8 cellular contexts compared by ENCODE assay signal in the genomic region with DNA sequence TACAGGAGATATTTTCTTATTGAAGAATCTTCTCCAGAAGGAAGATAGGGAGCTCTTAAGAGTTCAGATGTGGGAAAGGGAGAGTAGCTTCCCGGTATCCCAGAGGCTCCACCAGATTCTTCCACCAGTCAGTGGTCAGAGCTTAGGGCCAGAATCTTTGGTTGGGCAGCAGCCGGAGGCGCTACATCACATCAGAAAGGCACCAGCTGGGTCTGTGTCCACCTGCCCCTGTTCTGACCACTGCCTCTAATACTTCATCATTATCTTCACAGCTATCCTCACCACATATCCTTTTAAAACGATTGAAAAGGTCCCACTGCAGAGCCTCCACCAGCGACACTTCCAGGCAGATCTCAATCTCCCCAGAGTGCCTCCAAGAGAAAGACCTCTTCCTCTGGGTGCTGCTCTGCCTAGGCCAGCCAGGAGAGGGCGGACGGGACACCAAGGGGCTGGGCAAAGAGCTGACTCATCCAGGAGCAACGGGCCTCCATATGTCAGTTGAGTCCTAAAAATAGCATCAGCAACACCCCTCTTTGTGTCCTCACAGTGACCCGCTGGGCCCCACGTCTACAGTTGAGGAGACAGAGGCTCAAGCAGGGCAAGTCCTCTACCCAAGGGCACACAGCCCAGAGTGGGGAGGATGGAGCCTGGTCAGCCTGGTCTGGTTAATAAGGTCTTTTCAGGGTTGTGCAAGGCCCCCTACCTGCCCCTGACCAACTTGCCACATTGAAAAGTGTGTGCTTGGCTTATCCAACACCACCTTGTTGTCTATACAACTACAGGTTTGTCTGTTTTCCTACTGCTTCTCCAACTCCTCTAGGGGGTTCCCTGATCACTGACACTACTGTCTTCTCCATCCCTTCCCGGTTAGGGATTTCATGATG.
A peak's percentile ranks its signal among the peaks of the same experiment; 100 is the strongest.
DNase-seq lines count a peak whose midpoint lies in the region; ATAC-seq and TF ChIP-seq lines count a peak whose summit lies in the region.

No MANE protein-coding gene starts in this region.

- intact Hi-C loops in Calu3 (cut with micrococcal nuclease; ENCODE audit: unreplicated experiment): loop anchor here (2.0 kb wide), 1 partner anchor 98 kb away; no protein-coding TSS in a partner anchor

- peaks cover 8% of the 10 kb centered on the region for H3K4me1 ChIP-seq in iPS-18a (ENCODE audit: control insufficient read depth, low read depth, low read length)

- no peak overlapping the region for H3K9ac ChIP-seq in iPS-18a (ENCODE audit: low read length)

- peak; percentile 73 for ATAC-seq in GM19463 (IDR thresholded peaks at IDR 0.05; ENCODE audit: unreplicated experiment)
- peak; percentile 53 to 67 for ATAC-seq in activated T-cell treated with anti-CD3 and anti-CD28 coated beads, Interleukin-2, amount 50 U/mL, for 72 hours (replicated peaks in 1 of 2)
- no peak for ATAC-seq in HG03469 (IDR thresholded peaks at IDR 0.05; ENCODE audit: unreplicated experiment)

- no peak overlapping the region for H3K27ac Mint-ChIP-seq in Calu3 (ENCODE audit: unreplicated experiment)
- H3K27ac Mint-ChIP-seq in activated T-cell treated with anti-CD3 and anti-CD28 coated beads, Interleukin-2, amount 50 U/mL, for 72 hours: no peak overlapping the region

- peaks cover 9% of the 10 kb centered on the region for H3K4me1 Mint-ChIP-seq in Calu3 (ENCODE audit: low read depth, unreplicated experiment)
- H3K4me1 Mint-ChIP-seq in activated T-cell treated with anti-CD3 and anti-CD28 coated beads, Interleukin-2, amount 50 U/mL, for 72 hours (ENCODE audit: low read depth): no peaks in the 10 kb centered on the region

- peaks cover 83% of the 10 kb centered on the region for H3K27me3 Mint-ChIP-seq in Calu3 (ENCODE audit: unreplicated experiment)
- H3K27me3 Mint-ChIP-seq in activated T-cell treated with anti-CD3 and anti-CD28 coated beads, Interleukin-2, amount 50 U/mL, for 72 hours (ENCODE audit: low read depth): no peaks in the 10 kb centered on the region

- no peaks in the 10 kb centered on the region for H3K36me3 Mint-ChIP-seq in Calu3 (ENCODE audit: insufficient read depth, unreplicated experiment)
- H3K36me3 Mint-ChIP-seq in activated T-cell treated with anti-CD3 and anti-CD28 coated beads, Interleukin-2, amount 50 U/mL, for 72 hours (ENCODE audit: insufficient read depth in 2 of 2): peaks cover 0 to 2% of the 10 kb centered on the region in 2 donors

- H3K4me3 Mint-ChIP-seq in Calu3 (ENCODE audit: low read depth, unreplicated experiment): no peak overlapping the region
- H3K4me3 Mint-ChIP-seq in activated T-cell treated with anti-CD3 and anti-CD28 coated beads, Interleukin-2, amount 50 U/mL, for 72 hours: no peak overlapping the region

- H3K27ac ChIP-seq in iPS-18a (ENCODE audit: low read length): peak overlapping the region; percentile 41

- H3K4me3 ChIP-seq in iPS-18a (ENCODE audit: low read length): no peak overlapping the region

- no TSS peak for BruUV-seq in Calu3 (replicated peaks; lab: Mats Ljungman, UMichigan)

- DNase-seq in Calu3 (peak; percentile 68), NCI-H2171 (lab: John Stamatoyannopoulos, UW) (peak; percentile 77), NCI-H748 treated with DMSO at 0.1 percent for 48 hours (lab: John Stamatoyannopoulos, UW) (no peak), Ammon's horn (ENCODE audit: low spot score) (no peak)
- peak; percentile 32 to 39 for DNase-seq in activated T-cell treated with anti-CD3 and anti-CD28 coated beads, Interleukin-2, amount 50 U/mL, for 72 hours

- no peaks in the 10 kb centered on the region for H3K9me3 ChIP-seq in iPS-18a (ENCODE audit: control insufficient read depth, low read depth, low read length)

- no peaks in the 10 kb centered on the region for H3K9me3 Mint-ChIP-seq in Calu3 (ENCODE audit: low read depth, unreplicated experiment)
- no peaks in the 10 kb centered on the region for H3K9me3 Mint-ChIP-seq in activated T-cell treated with anti-CD3 and anti-CD28 coated beads, Interleukin-2, amount 50 U/mL, for 72 hours

- no peaks in the 10 kb centered on the region for H3K27me3 ChIP-seq in iPS-18a (ENCODE audit: control insufficient read depth, insufficient read depth, low read length)

- CTCF ChIA-PET in Calu3 (lab: Charles Lee): interaction anchor here (0.7 kb wide), 1 partner anchor 10 kb away, joined by 3 read pairs; no protein-coding TSS in a partner anchor

- TF ChIP-seq CTCF in Calu3 (IDR thresholded peaks at IDR 0.05; ENCODE audit: unreplicated experiment): peak; percentile 27

- H3K36me3 ChIP-seq in iPS-18a (ENCODE audit: control insufficient read depth, low read depth, low read length): peaks cover 74% of the 10 kb centered on the region

Comparison
In these comparisons a context has a peak if more than half of its experiments do, and no peak if none do; other contexts are left out.
1. DNase-seq: peak in Calu3 (single experiment), NCI-H2171 (single experiment) and activated T-cell treated with anti-CD3 and anti-CD28 coated beads, Interleukin-2, amount 50 U/mL, for 72 hours (2 of 2); none in NCI-H748 treated with DMSO at 0.1 percent for 48 hours (single experiment) and Ammon's horn (single experiment).